ENCODE assay signal across 8 cellular contexts in the genomic region with DNA sequence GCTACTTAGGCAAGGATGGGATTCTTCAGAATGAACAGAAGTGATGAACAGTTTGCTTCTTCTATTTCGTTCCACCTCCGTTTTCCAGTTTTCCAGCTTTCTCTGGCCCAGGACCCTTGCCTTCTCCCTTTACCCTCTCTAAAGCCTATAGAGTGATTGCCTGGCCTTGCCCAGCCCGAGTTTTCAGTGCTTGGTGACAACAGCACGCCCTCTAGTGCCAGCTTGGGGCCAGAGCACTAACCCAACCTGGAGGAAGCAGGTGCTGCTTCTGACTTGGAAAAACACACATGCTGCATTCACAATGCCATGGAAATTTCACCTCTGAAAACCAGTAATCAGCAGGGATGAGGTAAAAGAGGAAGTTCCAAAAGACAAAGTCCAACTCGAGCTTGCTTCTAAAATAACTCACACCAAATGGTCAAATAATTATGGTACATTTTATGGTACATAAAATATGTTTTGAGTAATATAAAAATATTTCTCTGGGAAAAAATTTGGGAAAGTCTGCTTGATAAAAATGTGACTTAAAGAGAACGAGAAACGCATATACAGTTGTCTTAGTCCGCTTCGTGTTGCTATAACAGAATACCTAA. TPM values are rescaled to one million over a fixed set of nuclear protein-coding genes. Genes with fewer than 3 reads are reported as not detected.
DNase-seq lines count a peak whose midpoint lies in the region; ATAC-seq, FAIRE-seq and TF ChIP-seq lines count a peak whose summit lies in the region.

No MANE protein-coding gene starts in this region.

- H3K9me3 ChIP-seq in pancreas, result no peaks in the 10 kb centered on the region
- H3K9me3 ChIP-seq in transverse colon, result no peaks in the 10 kb centered on the region

- no peak overlapping the region for H3K4me3 ChIP-seq in pancreas
- H3K4me3 ChIP-seq in transverse colon, result no peak overlapping the region

- WGBS in pancreas, 2 donors, result 18 to 21% methylated on average over 9 of the region's 9 CpGs
- 12 to 16% methylated on average over 7 to 9 of the region's 9 CpGs for WGBS in transverse colon (ENCODE audit: low coverage in 1 of 2), 2 donors

- FAIRE-seq in pancreas (lab: Jason Lieb, UNC), result no peak

- in situ Hi-C loops in GM13976 (cut with MboI; ENCODE audit: low sequenced_read_pairs, unreplicated experiment), result loop anchor here (10.0 kb wide), 1 partner anchor 131 kb away; no protein-coding TSS in a partner anchor
- in situ Hi-C loops in transverse colon (cut with MboI; ENCODE audit: low pct_ligation_motif_present in 1 of 4, low pct_unique_long_range_greater_than_20kb in 1 of 4, low sequenced_read_pairs in 3 of 4), result loop anchor here in 3 of 4 donors (10.0 to 25.0 kb wide), 3 partner anchors 111 to 131 kb away; a partner anchor contains a TSS

- no peaks in the 10 kb centered on the region for H3K4me1 ChIP-seq in pancreas
- H3K4me1 ChIP-seq in transverse colon, result no peaks in the 10 kb centered on the region

- TF ChIP-seq POLR2A in transverse colon (IDR thresholded peaks at IDR 0.05), result no peak

- TF ChIP-seq CTCF in GM13976 (IDR thresholded peaks at IDR 0.05; ENCODE audit: borderline replicate concordance, control extremely low read depth, extremely low read depth, insufficient read depth, missing control alignments) (peak; percentile 94), pancreas (IDR thresholded peaks at IDR 0.05) (peak; percentile 61 to 90 (median 82)), transverse colon (IDR thresholded peaks at IDR 0.05) (peak; percentile 79 to 92 (median 86))

- ATAC-seq in pancreas, result peak; percentile 91 to 99 (median 96)
- ATAC-seq in GM18909 (IDR thresholded peaks at IDR 0.05; ENCODE audit: poor library complexity, unreplicated experiment), result no peak

- H3K27me3 ChIP-seq in pancreas (no peaks in the 10 kb centered on the region), transverse colon (no peaks in the 10 kb centered on the region)

- TF ChIP-seq EP300 in transverse colon (IDR thresholded peaks at IDR 0.05; ENCODE audit: low read depth), result no peak

- peak; percentile 82 for DNase-seq in GM13976 (ENCODE audit: low spot score)
- peak; percentile 37 for DNase-seq in MV-4-11 (lab: John Stamatoyannopoulos, UW)
- DNase-seq in SK-N-DZ (ENCODE audit: low spot score), result peak; percentile 74
- DNase-seq in activated gamma-delta T cell treated with anti-CD3 and anti-CD28 coated beads, Interleukin-2, amount 50 U/mL, for 16 hours (ENCODE audit: low read depth), result peak; percentile 60
- peak; percentile 79 for DNase-seq in germinal center (ENCODE audit: low spot score)
- DNase-seq in pancreas, result peak; percentile 66 to 90 (median 82)
- peak; percentile 83 for DNase-seq in transverse colon

- intact Hi-C loops in pancreas (cut with DNase I), result loop anchor here in 1 of 3 donors (5.0 kb wide), 1 partner anchor 128 kb away; no protein-coding TSS in a partner anchor
- intact Hi-C loops in transverse colon (cut with DNase I; ENCODE audit: low total_unique reads), result loop anchor here (5.0 kb wide), 1 partner anchor 128 kb away; no protein-coding TSS in a partner anchor

- H3K27ac ChIP-seq in pancreas (no peak overlapping the region), transverse colon (no peak overlapping the region)

- no peaks in the 10 kb centered on the region for H3K36me3 ChIP-seq in pancreas
- H3K36me3 ChIP-seq in transverse colon, result no peaks in the 10 kb centered on the region

RNA-seq across cellular contexts. Expression of a gene that starts 26.1 kb away (rescaled TPM):
- polyA plus RNA-seq in SK-N-DZ (2014; cell fraction: cytosol; rRNA removed), result 320 and 321 TPM in 2 replicates
- polyA plus RNA-seq in SK-N-DZ (2014; cell fraction: nucleus; rRNA removed), result 287 and 302 TPM in 2 replicates
- total RNA-seq in pancreas, result 1 to 10 TPM in 1 of 6 donors, under 1 TPM in 4, not detected in 1; 0.35 to 1.2 (median 0.57) TPM
- polyA plus RNA-seq in pancreas, result 1 to 10 TPM in 1 of 2 donors, under 1 TPM in 1; 0.76 to 2.3 TPM
- 1 to 10 TPM in 3 of 4 donors, not detected in 1; 4.4 to 6.8 (median 4.8) TPM for total RNA-seq in transverse colon

RNA-seq across cellular contexts. Expression of a gene that starts 32.8 kb away (rescaled TPM):
- 6.7 and 9.7 TPM in 2 replicates for polyA plus RNA-seq in SK-N-DZ (2014; cell fraction: cytosol; rRNA removed)
- polyA plus RNA-seq in SK-N-DZ (2014; cell fraction: nucleus; rRNA removed), result 4.5 and 8.5 TPM in 2 replicates
- total RNA-seq in pancreas (10 to 100 TPM in 5 of 6 donors, 1 to 10 TPM in 1; 8.2 to 29.4 (median 14.0) TPM), transverse colon (100 to 1,000 TPM in 3 of 4 donors, 10 to 100 TPM in 1; 92.7 to 254 (median 137) TPM)
- 1 to 10 TPM; 4.4 to 5.1 TPM for polyA plus RNA-seq in pancreas
